In genomic region chr14:23646648-23647549, GRCh38 we compare ENCODE assay signal across 1 cellular context.
A peak's percentile ranks its signal among the peaks of the same experiment; 100 is the strongest.
TF ChIP-seq lines count a peak whose summit lies in the region.

No MANE protein-coding gene starts in this region.

TF ChIP-seq in HepG2, 621 proteins besides CTCF, POLR2A, EP300 and RAD21 (continued from another document and continues in another):
- TF ChIP-seq RAD51 (IDR thresholded peaks at IDR 0.05; ENCODE audit: borderline replicate concordance) (no peak), TFAP4 (IDR thresholded peaks at IDR 0.05; ENCODE audit: borderline replicate concordance, low read depth) (no peak), MIXL1 (CRISPR knock-in tag; IDR thresholded peaks at IDR 0.05) (no peak; the same call in 1 of the 2 replicates), NFKB2 (CRISPR knock-in tag; IDR thresholded peaks at IDR 0.05; ENCODE audit: borderline replicate concordance) (peak; percentile 66; the same call in 1 of the 2 replicates), ARNTL (CRISPR knock-in tag; IDR thresholded peaks at IDR 0.05) (no peak), TBL1XR1 (IDR thresholded peaks at IDR 0.05; ENCODE audit: borderline replicate concordance, low read length, partially characterized antibody) (no peak), RXRA (CRISPR knock-in tag; IDR thresholded peaks at IDR 0.05) (peak; percentile 37), ZNF430 (CRISPR knock-in tag; IDR thresholded peaks at IDR 0.05) (0 out of 2 replicates have a peak, but pooled peaks have one; percentile 17), PHF5A (CRISPR knock-in tag; IDR thresholded peaks at IDR 0.05; ENCODE audit: low read depth, unreplicated experiment) (peak; percentile 25), CAMTA2 (CRISPR knock-in tag; IDR thresholded peaks at IDR 0.05; ENCODE audit: borderline replicate concordance) (0 out of 2 replicates have a peak, but pooled peaks have one; percentile 88), ZNF629 (CRISPR knock-in tag; conservative IDR thresholded peaks at IDR 0.05) (peak; percentile 47; the same call in 1 of the 2 replicates), ZNF160 (CRISPR knock-in tag; IDR thresholded peaks at IDR 0.05) (no peak), NFAT5 (CRISPR knock-in tag; IDR thresholded peaks at IDR 0.05) (0 out of 2 replicates have a peak, but pooled peaks have one; percentile 88), ZNF264 (CRISPR knock-in tag; IDR thresholded peaks at IDR 0.05) (no peak), ZNF781 (CRISPR knock-in tag; IDR thresholded peaks at IDR 0.05; ENCODE audit: borderline replicate concordance, not compliant biosample characterization) (no peak), SP1 (IDR thresholded peaks at IDR 0.05) (no peak), SP1 (CRISPR knock-in tag; IDR thresholded peaks at IDR 0.05) (peak; percentile 50; the same call in 1 of the 2 replicates), FOSL2 (CRISPR knock-in tag; IDR thresholded peaks at IDR 0.05) (peak; percentile 69), SMAD1 (CRISPR knock-in tag; IDR thresholded peaks at IDR 0.05; ENCODE audit: borderline replicate concordance, low read depth) (0 out of 2 replicates have a peak, but pooled peaks have one; percentile 32), ZNF12 (CRISPR knock-in tag; IDR thresholded peaks at IDR 0.05) (no peak; the same call in 1 of the 2 replicates), ARHGAP35 (CRISPR knock-in tag; IDR thresholded peaks at IDR 0.05; ENCODE audit: borderline replicate concordance) (no peak), TARDBP (CRISPR knock-in tag; IDR thresholded peaks at IDR 0.05) (no peak), SOX13 (IDR thresholded peaks at IDR 0.05) (no peak), SOX13 (CRISPR knock-in tag; conservative IDR thresholded peaks at IDR 0.05 in 1 of 2, IDR thresholded peaks at IDR 0.05 in 1 of 2) (peak in 1 of 2 experiments; percentile 10; a peak in 1 of 4 replicates), ERF (CRISPR knock-in tag; IDR thresholded peaks at IDR 0.05) (no peak), SMARCC2 (IDR thresholded peaks at IDR 0.05) (no peak), ZNF776 (CRISPR knock-in tag; IDR thresholded peaks at IDR 0.05) (no peak), ZXDC (CRISPR knock-in tag; IDR thresholded peaks at IDR 0.05) (no peak; the same call in 1 of the 2 replicates)
- TF ChIP-seq, protein P1, sequence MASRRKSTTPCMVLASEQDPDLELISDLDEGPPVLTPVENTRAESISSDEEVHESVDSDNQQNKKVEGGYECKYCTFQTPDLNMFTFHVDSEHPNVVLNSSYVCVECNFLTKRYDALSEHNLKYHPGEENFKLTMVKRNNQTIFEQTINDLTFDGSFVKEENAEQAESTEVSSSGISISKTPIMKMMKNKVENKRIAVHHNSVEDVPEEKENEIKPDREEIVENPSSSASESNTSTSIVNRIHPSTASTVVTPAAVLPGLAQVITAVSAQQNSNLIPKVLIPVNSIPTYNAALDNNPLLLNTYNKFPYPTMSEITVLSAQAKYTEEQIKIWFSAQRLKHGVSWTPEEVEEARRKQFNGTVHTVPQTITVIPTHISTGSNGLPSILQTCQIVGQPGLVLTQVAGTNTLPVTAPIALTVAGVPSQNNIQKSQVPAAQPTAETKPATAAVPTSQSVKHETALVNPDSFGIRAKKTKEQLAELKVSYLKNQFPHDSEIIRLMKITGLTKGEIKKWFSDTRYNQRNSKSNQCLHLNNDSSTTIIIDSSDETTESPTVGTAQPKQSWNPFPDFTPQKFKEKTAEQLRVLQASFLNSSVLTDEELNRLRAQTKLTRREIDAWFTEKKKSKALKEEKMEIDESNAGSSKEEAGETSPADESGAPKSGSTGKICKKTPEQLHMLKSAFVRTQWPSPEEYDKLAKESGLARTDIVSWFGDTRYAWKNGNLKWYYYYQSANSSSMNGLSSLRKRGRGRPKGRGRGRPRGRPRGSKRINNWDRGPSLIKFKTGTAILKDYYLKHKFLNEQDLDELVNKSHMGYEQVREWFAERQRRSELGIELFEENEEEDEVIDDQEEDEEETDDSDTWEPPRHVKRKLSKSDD (CRISPR knock-in tag; IDR thresholded peaks at IDR 0.05; ENCODE audit: low read depth): peak; percentile 74
- TF ChIP-seq, protein P2, sequence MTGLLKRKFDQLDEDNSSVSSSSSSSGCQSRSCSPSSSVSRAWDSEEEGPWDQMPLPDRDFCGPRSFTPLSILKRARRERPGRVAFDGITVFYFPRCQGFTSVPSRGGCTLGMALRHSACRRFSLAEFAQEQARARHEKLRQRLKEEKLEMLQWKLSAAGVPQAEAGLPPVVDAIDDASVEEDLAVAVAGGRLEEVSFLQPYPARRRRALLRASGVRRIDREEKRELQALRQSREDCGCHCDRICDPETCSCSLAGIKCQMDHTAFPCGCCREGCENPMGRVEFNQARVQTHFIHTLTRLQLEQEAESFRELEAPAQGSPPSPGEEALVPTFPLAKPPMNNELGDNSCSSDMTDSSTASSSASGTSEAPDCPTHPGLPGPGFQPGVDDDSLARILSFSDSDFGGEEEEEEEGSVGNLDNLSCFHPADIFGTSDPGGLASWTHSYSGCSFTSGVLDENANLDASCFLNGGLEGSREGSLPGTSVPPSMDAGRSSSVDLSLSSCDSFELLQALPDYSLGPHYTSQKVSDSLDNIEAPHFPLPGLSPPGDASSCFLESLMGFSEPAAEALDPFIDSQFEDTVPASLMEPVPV (CRISPR knock-in tag; IDR thresholded peaks at IDR 0.05): no peak
- TF ChIP-seq, protein P3, sequence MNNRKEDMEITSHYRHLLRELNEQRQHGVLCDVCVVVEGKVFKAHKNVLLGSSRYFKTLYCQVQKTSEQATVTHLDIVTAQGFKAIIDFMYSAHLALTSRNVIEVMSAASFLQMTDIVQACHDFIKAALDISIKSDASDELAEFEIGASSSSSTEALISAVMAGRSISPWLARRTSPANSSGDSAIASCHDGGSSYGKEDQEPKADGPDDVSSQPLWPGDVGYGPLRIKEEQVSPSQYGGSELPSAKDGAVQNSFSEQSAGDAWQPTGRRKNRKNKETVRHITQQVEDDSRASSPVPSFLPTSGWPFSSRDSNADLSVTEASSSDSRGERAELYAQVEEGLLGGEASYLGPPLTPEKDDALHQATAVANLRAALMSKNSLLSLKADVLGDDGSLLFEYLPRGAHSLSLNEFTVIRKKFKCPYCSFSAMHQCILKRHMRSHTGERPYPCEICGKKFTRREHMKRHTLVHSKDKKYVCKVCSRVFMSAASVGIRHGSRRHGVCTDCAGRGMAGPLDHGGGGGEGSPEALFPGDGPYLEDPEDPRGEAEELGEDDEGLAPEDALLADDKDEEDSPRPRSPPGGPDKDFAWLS (CRISPR knock-in tag; IDR thresholded peaks at IDR 0.05; ENCODE audit: borderline replicate concordance): peak; percentile 74; the same call in 1 of the 2 replicates
- TF ChIP-seq, protein P4, sequence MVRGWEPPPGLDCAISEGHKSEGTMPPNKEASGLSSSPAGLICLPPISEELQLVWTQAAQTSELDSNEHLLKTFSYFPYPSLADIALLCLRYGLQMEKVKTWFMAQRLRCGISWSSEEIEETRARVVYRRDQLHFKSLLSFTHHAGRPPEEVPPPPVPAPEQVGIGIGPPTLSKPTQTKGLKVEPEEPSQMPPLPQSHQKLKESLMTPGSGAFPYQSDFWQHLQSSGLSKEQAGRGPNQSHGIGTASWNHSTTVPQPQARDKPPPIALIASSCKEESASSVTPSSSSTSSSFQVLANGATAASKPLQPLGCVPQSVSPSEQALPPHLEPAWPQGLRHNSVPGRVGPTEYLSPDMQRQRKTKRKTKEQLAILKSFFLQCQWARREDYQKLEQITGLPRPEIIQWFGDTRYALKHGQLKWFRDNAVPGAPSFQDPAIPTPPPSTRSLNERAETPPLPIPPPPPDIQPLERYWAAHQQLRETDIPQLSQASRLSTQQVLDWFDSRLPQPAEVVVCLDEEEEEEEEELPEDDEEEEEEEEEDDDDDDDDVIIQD (CRISPR knock-in tag; IDR thresholded peaks at IDR 0.05; ENCODE audit: low read depth): no peak
- TF ChIP-seq, protein P5, sequence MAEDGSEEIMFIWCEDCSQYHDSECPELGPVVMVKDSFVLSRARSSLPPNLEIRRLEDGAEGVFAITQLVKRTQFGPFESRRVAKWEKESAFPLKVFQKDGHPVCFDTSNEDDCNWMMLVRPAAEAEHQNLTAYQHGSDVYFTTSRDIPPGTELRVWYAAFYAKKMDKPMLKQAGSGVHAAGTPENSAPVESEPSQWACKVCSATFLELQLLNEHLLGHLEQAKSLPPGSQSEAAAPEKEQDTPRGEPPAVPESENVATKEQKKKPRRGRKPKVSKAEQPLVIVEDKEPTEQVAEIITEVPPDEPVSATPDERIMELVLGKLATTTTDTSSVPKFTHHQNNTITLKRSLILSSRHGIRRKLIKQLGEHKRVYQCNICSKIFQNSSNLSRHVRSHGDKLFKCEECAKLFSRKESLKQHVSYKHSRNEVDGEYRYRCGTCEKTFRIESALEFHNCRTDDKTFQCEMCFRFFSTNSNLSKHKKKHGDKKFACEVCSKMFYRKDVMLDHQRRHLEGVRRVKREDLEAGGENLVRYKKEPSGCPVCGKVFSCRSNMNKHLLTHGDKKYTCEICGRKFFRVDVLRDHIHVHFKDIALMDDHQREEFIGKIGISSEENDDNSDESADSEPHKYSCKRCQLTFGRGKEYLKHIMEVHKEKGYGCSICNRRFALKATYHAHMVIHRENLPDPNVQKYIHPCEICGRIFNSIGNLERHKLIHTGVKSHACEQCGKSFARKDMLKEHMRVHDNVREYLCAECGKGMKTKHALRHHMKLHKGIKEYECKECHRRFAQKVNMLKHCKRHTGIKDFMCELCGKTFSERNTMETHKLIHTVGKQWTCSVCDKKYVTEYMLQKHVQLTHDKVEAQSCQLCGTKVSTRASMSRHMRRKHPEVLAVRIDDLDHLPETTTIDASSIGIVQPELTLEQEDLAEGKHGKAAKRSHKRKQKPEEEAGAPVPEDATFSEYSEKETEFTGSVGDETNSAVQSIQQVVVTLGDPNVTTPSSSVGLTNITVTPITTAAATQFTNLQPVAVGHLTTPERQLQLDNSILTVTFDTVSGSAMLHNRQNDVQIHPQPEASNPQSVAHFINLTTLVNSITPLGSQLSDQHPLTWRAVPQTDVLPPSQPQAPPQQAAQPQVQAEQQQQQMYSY (CRISPR knock-in tag; IDR thresholded peaks at IDR 0.05): no peak
